1 cellular context compared by ENCODE assay signal in the genomic region with DNA sequence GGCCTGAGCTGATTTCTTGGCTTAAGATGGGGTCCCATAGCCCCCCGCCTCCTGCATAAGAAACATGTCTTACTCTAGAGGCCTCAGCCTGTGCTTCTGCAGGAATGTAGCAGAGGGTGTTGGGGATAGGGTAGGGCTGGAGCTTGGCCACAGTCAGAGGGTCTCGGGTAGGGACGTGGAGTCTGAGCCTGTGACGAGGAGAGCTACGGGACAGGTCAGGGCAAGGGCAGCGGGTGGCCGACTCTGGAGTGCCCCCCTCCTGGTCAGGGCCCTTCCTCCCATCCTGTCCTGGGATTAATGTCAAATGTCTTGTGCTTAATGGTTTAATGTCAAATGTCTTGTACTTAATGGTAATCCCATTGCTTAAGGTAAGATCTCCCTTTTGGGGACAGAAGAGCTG.
TF ChIP-seq lines count a peak whose summit lies in the region.

No MANE protein-coding gene starts in this region.

TF ChIP-seq in GM23338, 12 proteins besides CTCF, POLR2A, EP300 and RAD21 (continued from another document):
- TF ChIP-seq ZNF462 (CRISPR knock-in tag; IDR thresholded peaks at IDR 0.05) (no peak), NANOG (IDR thresholded peaks at IDR 0.05; ENCODE audit: borderline replicate concordance) (no peak), CREB1 (CRISPR knock-in tag; IDR thresholded peaks at IDR 0.05; ENCODE audit: low read depth) (no peak)
TF ChIP-seq in GM23338: peak in this region for 0.
